In genomic region chr7:140591178-140591902, GRCh38 we compare ENCODE assay signal across 31 cellular contexts. TPM values are rescaled to one million over a fixed set of nuclear protein-coding genes. Genes with fewer than 3 reads are reported as not detected.
DNase-seq lines count a peak whose midpoint lies in the region; ATAC-seq and TF ChIP-seq lines count a peak whose summit lies in the region.
"Had no signal": no experiment of that assay in that cellular context is flagged by ENCODE, and none has a peak within 500 bp of the region (broad histone marks: within the 10 kb centered on the region; RNA-seq: fewer than 3 reads in every experiment).

No MANE protein-coding gene starts in this region.

- H3K4me2 ChIP-seq in OCI-LY7 (ENCODE audit: low read length) (peak overlapping the region; percentile 10; the same call in 1 of the 2 replicates), mammary epithelial cell (ENCODE audit: insufficient read depth, low read depth, low read length) (no peak overlapping the region)
- H3K4me2 ChIP-seq: neural progenitor cell had no signal

- 62% methylated on average over 3 of the region's 3 CpGs for WGBS in mammary epithelial cell (ENCODE audit: low coverage, missing lambda C conversion rate)

- H4K20me1 ChIP-seq in OCI-LY7 (ENCODE audit: insufficient read depth, low read length) (no peaks in the 10 kb centered on the region), mammary epithelial cell (ENCODE audit: insufficient read depth, low read length) (no peaks in the 10 kb centered on the region)

- H3K27ac ChIP-seq in OCI-LY7 (ENCODE audit: low read depth, low read length, poor library complexity, severe bottlenecking) (no peak overlapping the region), mammary epithelial cell (ENCODE audit: insufficient read depth, low read depth, low read length) (no peak overlapping the region)
- no peak overlapping the region for H3K27ac ChIP-seq in CD4-positive, alpha-beta T cell (ENCODE audit: low read depth, low read length)
- H3K27ac ChIP-seq: left lung, neural progenitor cell, pancreas had no signal

- POLR2A ChIA-PET in OCI-LY7 (lab: Charles Lee), result interaction anchor here (0.6 to 1.0 kb wide), 2 partner anchors 15 to 84 kb away, joined by 3 to 5 read pairs; no protein-coding TSS in a partner anchor
- POLR2A ChIA-PET in CD4-positive, alpha-beta T cell (lab: Charles Lee), result no interaction called here

- H3K79me2 ChIP-seq in OCI-LY7 (ENCODE audit: insufficient read depth, low read depth, low read length), result no peaks in the 10 kb centered on the region
- no peaks in the 10 kb centered on the region for H3K79me2 ChIP-seq in mammary epithelial cell (ENCODE audit: insufficient read depth, low read length)

- H3K36me3 ChIP-seq in OCI-LY7 (ENCODE audit: insufficient read depth, low read length) (no peaks in the 10 kb centered on the region), mammary epithelial cell (ENCODE audit: insufficient read depth, low read length) (no peaks in the 10 kb centered on the region)
- H3K36me3 ChIP-seq: left lung, neural progenitor cell, pancreas had no signal

- H3K27me3 Mint-ChIP-seq in activated T-cell treated with anti-CD3 and anti-CD28 coated beads, Interleukin-2, amount 50 U/mL, for 72 hours (ENCODE audit: low read depth), result peaks cover 11% of the 10 kb centered on the region
- H3K27me3 Mint-ChIP-seq in CD4-positive, alpha-beta T cell, result peaks cover 21% of the 10 kb centered on the region
- H3K27me3 Mint-ChIP-seq: type B pancreatic cell had no signal

- no peak for ATAC-seq in activated T-cell treated with anti-CD3 and anti-CD28 coated beads, Interleukin-2, amount 50 U/mL, for 72 hours (replicated peaks in 1 of 2)
- no peak for ATAC-seq in CD4-positive, alpha-beta T cell (ENCODE audit: poor library complexity)
- ATAC-seq: GM12878; left lung; Panc1; pancreas; stimulated activated effector memory CD8-positive, alpha-beta T cell treated with anti-CD3 and anti-CD28 coated beads, Interleukin-12 subunit alpha, Interleukin-12 subunit beta, amount 100 ng/mL, for 72 hours; T-cell had no signal

- dilution Hi-C loops in mammary epithelial cell (cut with HindIII; ENCODE audit: low sequenced_read_pairs), result no loop called here

- H3K27ac Mint-ChIP-seq in activated T-cell treated with anti-CD3 and anti-CD28 coated beads, Interleukin-2, amount 50 U/mL, for 72 hours, result peak overlapping the region; percentile 11
- no peak overlapping the region for H3K27ac Mint-ChIP-seq in CD4-positive, alpha-beta T cell
- H3K27ac Mint-ChIP-seq: activated CD4-positive, alpha-beta memory T cell treated with anti-CD3 and anti-CD28 coated beads for 36 hours; activated naive CD4-positive, alpha-beta T cell treated with anti-CD3 and anti-CD28 coated beads, Interleukin-2, amount 50 U/mL, for 24 hours; CD14-positive monocyte; neural progenitor cell; stimulated activated effector memory CD8-positive, alpha-beta T cell treated with anti-CD3 and anti-CD28 coated beads, Interleukin-12 subunit alpha, Interleukin-12 subunit beta, amount 100 ng/mL, for 72 hours; T-cell; type B pancreatic cell had no signal

- no peaks in the 10 kb centered on the region for H3K9me3 ChIP-seq in OCI-LY7 (ENCODE audit: low read length)
- no peaks in the 10 kb centered on the region for H3K9me3 ChIP-seq in mammary epithelial cell (replicated peaks; ENCODE audit: insufficient read depth, low read length)
- no peaks in the 10 kb centered on the region for H3K9me3 ChIP-seq in CD4-positive, alpha-beta T cell (ENCODE audit: control insufficient read depth, low read length)
- H3K9me3 ChIP-seq: left lung, pancreas had no signal

- H3K9ac ChIP-seq in mammary epithelial cell (ENCODE audit: insufficient read depth, low read length), result no peak overlapping the region
- H3K9ac ChIP-seq: neural progenitor cell had no signal

- H3K36me3 Mint-ChIP-seq in activated T-cell treated with anti-CD3 and anti-CD28 coated beads, Interleukin-2, amount 50 U/mL, for 72 hours (ENCODE audit: insufficient read depth in 2 of 2), result no peaks in the 10 kb centered on the region
- H3K36me3 Mint-ChIP-seq in CD4-positive, alpha-beta T cell (ENCODE audit: low read depth), result no peaks in the 10 kb centered on the region
- H3K36me3 Mint-ChIP-seq: activated CD4-positive, alpha-beta memory T cell treated with anti-CD3 and anti-CD28 coated beads for 36 hours; activated naive CD4-positive, alpha-beta T cell treated with anti-CD3 and anti-CD28 coated beads, Interleukin-2, amount 50 U/mL, for 24 hours; CD14-positive monocyte; stimulated activated effector memory CD8-positive, alpha-beta T cell treated with anti-CD3 and anti-CD28 coated beads, Interleukin-12 subunit alpha, Interleukin-12 subunit beta, amount 100 ng/mL, for 72 hours; T-cell had no signal

- DNase-seq in activated T-cell treated with anti-CD3 and anti-CD28 coated beads, Interleukin-2, amount 50 U/mL, for 72 hours, result no peak
- DNase-seq in activated T-cell treated with anti-CD3 and anti-CD28 coated beads for 4 hours, result no peak
- no peak for DNase-seq in OCI-LY7 (ENCODE audit: low spot score)
- peak; percentile 25 for DNase-seq in mammary epithelial cell
- DNase-seq in renal cortical epithelial cell (ENCODE audit: low read depth), result peak; percentile 79
- DNase-seq in CD4-positive, alpha-beta T cell, result no peak
- DNase-seq in ACHN, result no peak
- no peak for DNase-seq in GDM1 (lab: John Stamatoyannopoulos, UW)
- DNase-seq: 8988T; activated CD4-positive, alpha-beta memory T cell treated with anti-CD3 and anti-CD28 coated beads for 36 hours; amniotic stem cell; Calu3; hippocampal formation; left lung; mesendoderm; NCI-H1417 treated with DMSO at 0.1 percent for 48 hours; NCI-H2081 treated with DMSO at 0.1 percent for 48 hours; NCI-H2227 treated with DMSO at 0.1 percent for 48 hours; NCI-H526 treated with DMSO at 0.1 percent for 48 hours; pancreas; retina; substantia nigra; T-cell had no signal

- in situ Hi-C loops in mammary epithelial cell (cut with MboI; ENCODE audit: low sequenced_read_pairs in 2 of 2) (no loop called here), ACHN (cut with HindIII; ENCODE audit: low pct_ligation_motif_present, low pct_unique_long_range_greater_than_20kb, low sequenced_read_pairs) (no loop called here)

- H3K4me1 Mint-ChIP-seq in activated T-cell treated with anti-CD3 and anti-CD28 coated beads, Interleukin-2, amount 50 U/mL, for 72 hours (ENCODE audit: low read depth), result peaks cover 9% of the 10 kb centered on the region
- H3K4me1 Mint-ChIP-seq in CD4-positive, alpha-beta T cell (ENCODE audit: low read depth), result no peaks in the 10 kb centered on the region
- H3K4me1 Mint-ChIP-seq: CD14-positive monocyte, neural progenitor cell had no signal

- BruUV-seq in OCI-LY7 (replicated peaks; lab: Mats Ljungman, UMichigan) (no TSS peak), mammary epithelial cell (replicated peaks; lab: Mats Ljungman, UMichigan) (no TSS peak)

- H3K9me2 ChIP-seq in OCI-LY7 (ENCODE audit: insufficient read depth, low read length), result no peaks in the 10 kb centered on the region

- CTCF ChIA-PET in OCI-LY7 (lab: Charles Lee; ENCODE audit: unreplicated experiment), result no interaction called here
- CTCF ChIA-PET in mammary epithelial cell (lab: Charles Lee; ENCODE audit: low non-redundant PET), result no interaction called here
- CTCF ChIA-PET in CD4-positive, alpha-beta T cell (lab: Charles Lee), result no interaction called here

- H3K27me3 ChIP-seq in mammary epithelial cell (ENCODE audit: insufficient read depth, low read length), result no peaks in the 10 kb centered on the region
- H3K27me3 ChIP-seq in CD4-positive, alpha-beta T cell (ENCODE audit: control insufficient read depth, insufficient read depth, low read length), result no peaks in the 10 kb centered on the region
- H3K27me3 ChIP-seq: left lung, neural progenitor cell, pancreas had no signal

- TF ChIP-seq CTCF in OCI-LY7 (conservative IDR thresholded peaks at IDR 0.05; ENCODE audit: low read length), result no peak
- no peak for TF ChIP-seq CTCF in mammary epithelial cell (conservative IDR thresholded peaks at IDR 0.05 in 1 of 2, IDR thresholded peaks at IDR 0.05 in 1 of 2; ENCODE audit: extremely low read depth in 1 of 2, insufficient read depth in 1 of 2, low read depth in 1 of 2, low read length in 2 of 2)
- TF ChIP-seq CTCF in CD4-positive, alpha-beta T cell (IDR thresholded peaks at IDR 0.05), result no peak

- H3K4me1 ChIP-seq in OCI-LY7 (ENCODE audit: insufficient read depth, low read length, poor library complexity, severe bottlenecking), result peaks cover 4% of the 10 kb centered on the region
- no peaks in the 10 kb centered on the region for H3K4me1 ChIP-seq in mammary epithelial cell (ENCODE audit: insufficient read depth, low read length)
- H3K4me1 ChIP-seq: left lung, neural progenitor cell, pancreas had no signal

- intact Hi-C loops in OCI-LY7 (cut with micrococcal nuclease; ENCODE audit: unreplicated experiment), result no loop called here
- intact Hi-C loops in mammary epithelial cell (cut with micrococcal nuclease), result no loop called here
- intact Hi-C loops in CD4-positive, alpha-beta T cell (cut with DNase I, micrococcal nuclease), result no loop called here

- H3K4me3 ChIP-seq in OCI-LY7 (ENCODE audit: low read depth, low read length, poor library complexity, severe bottlenecking) (no peak overlapping the region), mammary epithelial cell (replicated peaks in 1 of 3; ENCODE audit: insufficient read depth in 1 of 3, low read depth in 2 of 3, low read length in 3 of 3) (no peak overlapping the region)
- H3K4me3 ChIP-seq: GM12878, left lung, neural progenitor cell, pancreas had no signal

- no peak overlapping the region for H2AFZ ChIP-seq in OCI-LY7 (ENCODE audit: low read length)
- peak overlapping the region; percentile 67 for H2AFZ ChIP-seq in mammary epithelial cell (ENCODE audit: low read depth, low read length)
- H2AFZ ChIP-seq: neural progenitor cell had no signal

- H3K9me3 Mint-ChIP-seq in activated T-cell treated with anti-CD3 and anti-CD28 coated beads, Interleukin-2, amount 50 U/mL, for 72 hours, result no peaks in the 10 kb centered on the region
- no peaks in the 10 kb centered on the region for H3K9me3 Mint-ChIP-seq in CD4-positive, alpha-beta T cell
- H3K9me3 Mint-ChIP-seq: activated CD4-positive, alpha-beta memory T cell treated with anti-CD3 and anti-CD28 coated beads for 36 hours; activated naive CD4-positive, alpha-beta T cell treated with anti-CD3 and anti-CD28 coated beads, Interleukin-2, amount 50 U/mL, for 24 hours; CD14-positive monocyte; neural progenitor cell; stimulated activated effector memory CD8-positive, alpha-beta T cell treated with anti-CD3 and anti-CD28 coated beads, Interleukin-12 subunit alpha, Interleukin-12 subunit beta, amount 100 ng/mL, for 72 hours; T-cell; type B pancreatic cell had no signal

- no peak overlapping the region for H3K4me3 Mint-ChIP-seq in activated T-cell treated with anti-CD3 and anti-CD28 coated beads, Interleukin-2, amount 50 U/mL, for 72 hours
- no peak overlapping the region for H3K4me3 Mint-ChIP-seq in CD4-positive, alpha-beta T cell
- H3K4me3 Mint-ChIP-seq: activated CD4-positive, alpha-beta memory T cell treated with anti-CD3 and anti-CD28 coated beads for 36 hours; activated naive CD4-positive, alpha-beta T cell treated with anti-CD3 and anti-CD28 coated beads, Interleukin-2, amount 50 U/mL, for 24 hours; CD14-positive monocyte; neural progenitor cell; stimulated activated effector memory CD8-positive, alpha-beta T cell treated with anti-CD3 and anti-CD28 coated beads, Interleukin-12 subunit alpha, Interleukin-12 subunit beta, amount 100 ng/mL, for 72 hours; T-cell; type B pancreatic cell had no signal

RNA-seq across cellular contexts. Expression of gene DENND2A, which starts 49.3 kb away (rescaled TPM):
- not detected for total RNA-seq in activated T-cell treated with anti-CD3 and anti-CD28 coated beads, Interleukin-2, amount 50 U/mL, for 72 hours
- 0.35 and 0.59 TPM in 2 replicates for total RNA-seq in OCI-LY7 (2014; rRNA removed; shearing (Covaris generic))
- total RNA-seq in OCI-LY7 (2022), result 0.13 TPM in 1 of 2 replicates, not detected in the other
- total RNA-seq in mammary epithelial cell, result 1 to 10 TPM in 1 of 2 donors, under 1 TPM in 1; 0.17 to 1.6 TPM
- polyA plus RNA-seq in mammary epithelial cell, result 0.25 TPM
- not detected for polyA minus RNA-seq in mammary epithelial cell
- total RNA-seq in renal cortical epithelial cell, result 13.5 and 67.9 TPM in 2 replicates
- not detected for total RNA-seq in CD4-positive, alpha-beta T cell
- total RNA-seq: activated CD4-positive, alpha-beta memory T cell treated with anti-CD3 and anti-CD28 coated beads for 36 hours; Calu3; GM12878 had no signal
- polyA plus RNA-seq: CD14-positive monocyte, endothelial cell of umbilical vein had no signal

Comparison
In these comparisons a context has a peak if more than half of its experiments do, and no peak if none do; other contexts are left out.
1. DNase-seq: peak in mammary epithelial cell (single experiment) and renal cortical epithelial cell (single experiment); none in activated T-cell treated with anti-CD3 and anti-CD28 coated beads, Interleukin-2, amount 50 U/mL, for 72 hours (0 of 2), activated T-cell treated with anti-CD3 and anti-CD28 coated beads for 4 hours (single experiment), OCI-LY7 (single experiment), CD4-positive, alpha-beta T cell (0 of 10), ACHN (single experiment) and GDM1 (single experiment).